8 cellular contexts compared by ENCODE assay signal in the genomic region with DNA sequence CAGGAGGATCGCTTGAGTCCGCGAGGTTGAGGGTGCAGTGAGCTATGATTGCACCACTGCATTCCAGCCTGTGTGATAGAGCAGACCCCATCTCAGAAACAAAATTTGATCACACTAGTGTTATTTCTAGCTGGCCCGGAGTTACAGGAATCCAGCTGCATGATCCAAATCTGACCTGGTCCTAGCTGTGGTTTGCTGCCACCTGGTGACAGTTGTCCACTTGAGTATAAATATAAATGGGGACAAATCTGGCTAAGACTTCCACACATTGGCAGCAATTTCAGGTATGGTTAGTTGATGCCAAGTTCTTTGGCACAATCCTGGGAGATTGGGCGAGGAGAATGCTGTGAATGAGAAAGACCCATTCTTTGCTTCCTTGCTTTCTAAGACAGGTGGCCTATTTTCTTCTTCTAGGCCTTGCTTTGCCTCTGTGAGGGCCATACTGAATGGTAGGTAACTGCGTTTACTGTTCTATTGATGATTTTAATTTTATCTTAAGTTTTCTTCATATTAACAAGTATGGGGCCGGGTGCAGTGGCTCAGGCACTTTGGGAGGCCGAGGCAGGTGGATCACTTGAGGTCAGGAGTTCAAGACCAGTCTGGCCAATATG. TPM values are rescaled to one million over a fixed set of nuclear protein-coding genes. Genes with fewer than 3 reads are reported as not detected.
DNase-seq lines count a peak whose midpoint lies in the region; ATAC-seq, FAIRE-seq and TF ChIP-seq lines count a peak whose summit lies in the region.

No MANE protein-coding gene starts in this region.

- intact Hi-C loops in Calu3 (cut with micrococcal nuclease; ENCODE audit: unreplicated experiment), result loop anchor here (2.0 kb wide), 2 partner anchors 40 to 114 kb away; no protein-coding TSS in a partner anchor

- H4K20me1 ChIP-seq in keratinocyte (ENCODE audit: control insufficient read depth, extremely low read depth, insufficient read depth, low read length), result peaks cover 9% of the 10 kb centered on the region

- H3K27me3 Mint-ChIP-seq in Calu3 (ENCODE audit: unreplicated experiment), result no peaks in the 10 kb centered on the region

- H3K4me1 ChIP-seq in keratinocyte (ENCODE audit: control insufficient read depth, extremely low read depth, insufficient read depth, low read length), result no peaks in the 10 kb centered on the region

- H3K9me3 ChIP-seq in WERI-Rb-1 (ENCODE audit: severe bottlenecking) (no peaks in the 10 kb centered on the region), keratinocyte (ENCODE audit: control insufficient read depth, low read depth, low read length) (no peaks in the 10 kb centered on the region)

- H3K9me1 ChIP-seq in keratinocyte (ENCODE audit: control insufficient read depth, extremely low read depth, insufficient read depth, low read length), result peaks cover 2% of the 10 kb centered on the region

- CTCF ChIA-PET in Calu3 (lab: Charles Lee), result interaction anchor here (0.7 to 1.5 kb wide), 5 partner anchors 37 to 114 kb away, joined by 3 to 29 read pairs (median 5); no protein-coding TSS in a partner anchor

- H3K36me3 ChIP-seq in WERI-Rb-1, result no peaks in the 10 kb centered on the region; the same call in 1 of the 2 replicates
- H3K36me3 ChIP-seq in keratinocyte (ENCODE audit: control insufficient read depth in 2 of 2, extremely low read depth in 1 of 2, insufficient read depth in 2 of 2, low read length in 2 of 2), result no peaks in the 10 kb centered on the region

- BruUV-seq in Calu3 (replicated peaks; lab: Mats Ljungman, UMichigan), result no TSS peak

- H3K9ac ChIP-seq in keratinocyte (ENCODE audit: control insufficient read depth, extremely low read depth, insufficient read depth, low read length), result no peak overlapping the region

- no peak overlapping the region for H3K27ac Mint-ChIP-seq in Calu3 (ENCODE audit: unreplicated experiment)

- dilution Hi-C loops in keratinocyte (cut with MboI; ENCODE audit: extremely low pct_ligation_motif_present, low sequenced_read_pairs), result no loop called here

- ATAC-seq in GM19452 (IDR thresholded peaks at IDR 0.05; ENCODE audit: unreplicated experiment) (no peak), GM18511 (IDR thresholded peaks at IDR 0.05; ENCODE audit: unreplicated experiment) (no peak)

- DNase-seq in Calu3 (peak; percentile 65), HTR-8/SVneo (ENCODE audit: insufficient read length, low spot score) (peak; percentile 27), WERI-Rb-1 (peak; percentile 52), keratinocyte (ENCODE audit: low read depth, low spot score) (no peak)
- peak; percentile 39 for DNase-seq in central memory CD4-positive, alpha-beta T cell
- DNase-seq in stimulated activated CD4-positive, alpha-beta T cell treated with anti-CD3 and anti-CD28 coated beads, Interleukin-1b, Interleukin-23, amount 100 ng/mL, for 4 hours (ENCODE audit: low read depth in 2 of 2), result peak; percentile 25 to 48

- peaks cover 94% of the 10 kb centered on the region for H3K79me2 ChIP-seq in keratinocyte (ENCODE audit: control insufficient read depth, insufficient read depth, low read length)

- H3K27me3 ChIP-seq in WERI-Rb-1 (ENCODE audit: insufficient read depth, low read depth, severe bottlenecking) (no peaks in the 10 kb centered on the region), keratinocyte (ENCODE audit: control insufficient read depth, extremely low read depth, insufficient read depth, low read length) (no peaks in the 10 kb centered on the region)

- H3K27ac ChIP-seq in WERI-Rb-1 (no peak overlapping the region), keratinocyte (ENCODE audit: control insufficient read depth, insufficient read depth, low read length) (no peak overlapping the region)

- FAIRE-seq in HTR-8/SVneo (lab: Jason Lieb, UNC), result no peak
- FAIRE-seq in keratinocyte (lab: Jason Lieb, UNC), result peak; percentile 77

- no peak overlapping the region for H2AFZ ChIP-seq in keratinocyte (ENCODE audit: control insufficient read depth, low read length)

- peaks cover 42% of the 10 kb centered on the region for H3K4me1 Mint-ChIP-seq in Calu3 (ENCODE audit: low read depth, unreplicated experiment)

- H3K4me2 ChIP-seq in keratinocyte (ENCODE audit: control insufficient read depth, extremely low read depth, insufficient read depth, low read depth, low read length), result no peak overlapping the region

- H3K36me3 Mint-ChIP-seq in Calu3 (ENCODE audit: insufficient read depth, unreplicated experiment), result no peaks in the 10 kb centered on the region

- H3K4me3 ChIP-seq in WERI-Rb-1 (ENCODE audit: low read depth, low read length), result no peak overlapping the region
- H3K4me3 ChIP-seq in keratinocyte (ENCODE audit: control insufficient read depth in 2 of 3, extremely low read depth in 1 of 3, insufficient read depth in 2 of 3, low read depth in 1 of 3, low read length in 3 of 3), result no peak overlapping the region

- no peak overlapping the region for H3K4me3 Mint-ChIP-seq in Calu3 (ENCODE audit: low read depth, unreplicated experiment)

- TF ChIP-seq CTCF in Calu3 (IDR thresholded peaks at IDR 0.05; ENCODE audit: unreplicated experiment) (no peak), WERI-Rb-1 (IDR thresholded peaks at IDR 0.05; ENCODE audit: low read depth, low read length) (peak; percentile 61), keratinocyte (optimal IDR thresholded peaks at IDR 0.05 in 1 of 3, IDR thresholded peaks at IDR 0.05 in 1 of 3, conservative IDR thresholded peaks at IDR 0.05 in 1 of 3; ENCODE audit: extremely low read depth in 1 of 3, insufficient read depth in 2 of 3, low read length in 3 of 3) (peak; percentile 41 to 72 (median 49))

- no peaks in the 10 kb centered on the region for H3K9me3 Mint-ChIP-seq in Calu3 (ENCODE audit: low read depth, unreplicated experiment)

RNA-seq across cellular contexts. Expression of a gene that starts 35.4 kb away (rescaled TPM):
- total RNA-seq in Calu3 (2022), result 24.5 and 26.2 TPM in 2 replicates
- polyA plus RNA-seq in keratinocyte, result 11.5 to 39.7 TPM (median 20.5 TPM) in 3 replicates
- 36.0 TPM for polyA plus RNA-seq in keratinocyte (2011; ENCODE audit: low read depth)
- polyA plus RNA-seq in keratinocyte (2011; cell fraction: cytosol; rRNA removed), result 26.4 and 39.9 TPM in 2 replicates
- polyA plus RNA-seq in keratinocyte (2011; cell fraction: nucleus; rRNA removed), result 24.6 and 28.7 TPM in 2 replicates
- polyA plus RNA-seq in keratinocyte (2012; ENCODE audit: low replicate concordance), result 35.9 and 60.3 TPM in 2 replicates
- polyA minus RNA-seq in keratinocyte, result 15.0 to 24.3 TPM (median 18.9 TPM) in 3 replicates
- polyA minus RNA-seq in keratinocyte (2011; cell fraction: cytosol; rRNA and poly(A)+ RNA removed), result 18.6 TPM
- 12.5 and 23.7 TPM in 2 replicates for polyA minus RNA-seq in keratinocyte (2011; cell fraction: nucleus; rRNA and poly(A)+ RNA removed)

RNA-seq across cellular contexts. Expression of a gene that starts 57.0 kb away (rescaled TPM):
- total RNA-seq in Calu3 (2022), result 19.0 and 29.5 TPM in 2 replicates
- polyA plus RNA-seq in keratinocyte, result 5.9 to 34.6 TPM (median 9.1 TPM) in 3 replicates
- polyA plus RNA-seq in keratinocyte (2011; ENCODE audit: low read depth), result 39.8 TPM
- polyA plus RNA-seq in keratinocyte (2011; cell fraction: cytosol; rRNA removed), result 9.5 and 14.0 TPM in 2 replicates
- polyA plus RNA-seq in keratinocyte (2011; cell fraction: nucleus; rRNA removed), result 4.1 and 4.2 TPM in 2 replicates
- polyA plus RNA-seq in keratinocyte (2012; ENCODE audit: low replicate concordance), result 60.7 and 196 TPM in 2 replicates
- 6.1 to 31.9 TPM (median 9.3 TPM) in 3 replicates for polyA minus RNA-seq in keratinocyte
- 5.6 TPM for polyA minus RNA-seq in keratinocyte (2011; cell fraction: cytosol; rRNA and poly(A)+ RNA removed)
- polyA minus RNA-seq in keratinocyte (2011; cell fraction: nucleus; rRNA and poly(A)+ RNA removed), result 0.74 and 1.5 TPM in 2 replicates
